12 cellular contexts compared by ENCODE assay signal in the genomic region with DNA sequence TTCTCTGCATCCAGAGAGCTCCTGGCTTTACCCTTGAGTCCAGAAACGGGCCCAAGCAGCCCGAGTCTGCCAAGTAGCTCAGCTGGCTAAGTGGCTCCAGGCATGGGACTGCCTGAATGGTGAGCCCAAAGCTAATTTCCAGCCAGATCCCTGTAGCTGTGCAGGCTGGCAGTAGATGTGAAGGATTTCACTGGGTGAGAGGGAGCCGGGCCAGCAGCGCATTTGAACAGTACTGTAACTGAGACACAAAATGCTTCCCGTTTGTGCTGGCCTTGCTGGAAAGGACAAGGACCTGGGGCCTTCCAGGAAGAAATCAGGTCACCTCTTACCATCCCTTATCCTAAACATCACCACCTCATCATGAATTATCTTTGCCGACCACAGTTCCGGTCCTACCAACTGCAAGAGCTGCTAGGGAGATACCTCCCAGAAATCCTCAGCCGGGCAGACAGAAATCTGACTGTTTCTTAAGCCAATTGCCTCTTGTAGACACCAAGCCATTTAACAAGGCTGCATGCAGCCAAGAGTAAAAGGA. TPM values are rescaled to one million over a fixed set of nuclear protein-coding genes. Genes with fewer than 3 reads are reported as not detected.
DNase-seq lines count a peak whose midpoint lies in the region; ATAC-seq and TF ChIP-seq lines count a peak whose summit lies in the region.
"Had no signal": no experiment of that assay in that cellular context is flagged by ENCODE, and none has a peak within 500 bp of the region (broad histone marks: within the 10 kb centered on the region; RNA-seq: fewer than 3 reads in every experiment).

No MANE protein-coding gene starts in this region.

- H3K4me3 ChIP-seq in MG63 (no peak overlapping the region), coronary artery (peak overlapping the region; percentile 90)
- H3K4me3 ChIP-seq: Peyer's patch had no signal

- no peaks in the 10 kb centered on the region for H3K9me3 ChIP-seq in MG63
- H3K9me3 ChIP-seq: Peyer's patch had no signal

- H3K27ac ChIP-seq in coronary artery: peak overlapping the region; percentile 99 to 100

- no peaks in the 10 kb centered on the region for H3K27me3 Mint-ChIP-seq in mesothelial cell of epicardium (ENCODE audit: low read depth)

- DNase-seq in MG63: peak; percentile 49
- no peak for DNase-seq in coronary artery (ENCODE audit: low spot score)
- peak; percentile 78 for DNase-seq in midbrain (lab: John Stamatoyannopoulos, UW)
- peak; percentile 75 for DNase-seq in superior temporal gyrus (ENCODE audit: extremely low spot score)
- DNase-seq in mesenteric fat pad (ENCODE audit: low spot score): no peak
- DNase-seq in NCI-H2029 (lab: John Stamatoyannopoulos, UW): no peak
- DNase-seq in mesothelial cell of epicardium (ENCODE audit: low spot score in 2 of 2, unreplicated experiment in 2 of 2): no peak
- DNase-seq: activated CD4-positive, alpha-beta T cell treated with anti-CD3 and anti-CD28 coated beads, Interleukin-2, amount 10 ng/mL, durations not matched to agents 7 days and 5 days; DMS79 treated with DMSO at 0.1 percent for 48 hours; NCI-H1694 treated with DMSO at 0.1 percent for 48 hours; Peyer's patch had no signal

- TF ChIP-seq CTCF in coronary artery (IDR thresholded peaks at IDR 0.05): no peak
- TF ChIP-seq CTCF in mesothelial cell of epicardium (IDR thresholded peaks at IDR 0.05; ENCODE audit: unreplicated experiment): no peak

- peaks cover 2% of the 10 kb centered on the region for H3K36me3 Mint-ChIP-seq in mesothelial cell of epicardium

- no peak for ATAC-seq in GM19351 (IDR thresholded peaks at IDR 0.05; ENCODE audit: unreplicated experiment)

- peaks cover 40% of the 10 kb centered on the region for H3K4me1 Mint-ChIP-seq in mesothelial cell of epicardium

- H3K27ac Mint-ChIP-seq in mesothelial cell of epicardium: no peak overlapping the region
- H3K27ac Mint-ChIP-seq: activated CD4-positive, alpha-beta T cell treated with anti-CD3 and anti-CD28 coated beads, Interleukin-2, amount 10 ng/mL, durations not matched to agents 7 days and 5 days had no signal

- no peaks in the 10 kb centered on the region for H3K9me3 Mint-ChIP-seq in mesothelial cell of epicardium
- H3K9me3 Mint-ChIP-seq: activated CD4-positive, alpha-beta T cell treated with anti-CD3 and anti-CD28 coated beads, Interleukin-2, amount 10 ng/mL, durations not matched to agents 7 days and 5 days had no signal

- H3K4me3 Mint-ChIP-seq in mesothelial cell of epicardium: no peak overlapping the region
- H3K4me3 Mint-ChIP-seq: activated CD4-positive, alpha-beta T cell treated with anti-CD3 and anti-CD28 coated beads, Interleukin-2, amount 10 ng/mL, durations not matched to agents 7 days and 5 days had no signal

- H3K36me3 ChIP-seq in MG63: peaks cover 37% of the 10 kb centered on the region
- H3K36me3 ChIP-seq: Peyer's patch had no signal

- no peaks in the 10 kb centered on the region for H3K27me3 ChIP-seq in MG63
- H3K27me3 ChIP-seq: Peyer's patch had no signal

RNA-seq across cellular contexts. Expression of a gene that starts 3.7 kb away (rescaled TPM):
- 127 and 145 TPM in 2 replicates for total RNA-seq in MG63 (2014; rRNA removed; shearing (Covaris generic); ENCODE audit: low replicate concordance)
- total RNA-seq in mesenteric fat pad: 351 TPM
- 106 to 109 TPM (median 106 TPM) in 3 replicates for total RNA-seq in mesothelial cell of epicardium

RNA-seq across cellular contexts. Expression of a gene that starts 18.5 kb away (rescaled TPM):
- total RNA-seq in MG63 (2014; rRNA removed; shearing (Covaris generic); ENCODE audit: low replicate concordance): 0.67 TPM in 1 of 2 replicates, not detected in the other
- total RNA-seq in mesenteric fat pad (6.5 TPM), mesothelial cell of epicardium (3.2 to 4.2 TPM (median 3.8 TPM) in 3 replicates)

RNA-seq across cellular contexts. Expression of a gene that starts 58.2 kb away (rescaled TPM):
- 204 and 434 TPM in 2 replicates for total RNA-seq in MG63 (2014; rRNA removed; shearing (Covaris generic); ENCODE audit: low replicate concordance)
- total RNA-seq in mesenteric fat pad (417 TPM), mesothelial cell of epicardium (373 to 393 TPM (median 375 TPM) in 3 replicates)

Comparison
In these comparisons a context has a peak if more than half of its experiments do, and no peak if none do; other contexts are left out.
1. DNase-seq: peak in MG63 (single experiment), midbrain (single experiment) and superior temporal gyrus (single experiment); none in coronary artery (single experiment), mesenteric fat pad (single experiment), NCI-H2029 (single experiment) and mesothelial cell of epicardium (0 of 2).